In genomic region chr9:99015890-99016289, GRCh38 we compare ENCODE assay signal across 21 cellular contexts.
A peak's percentile ranks its signal among the peaks of the same experiment; 100 is the strongest.
DNase-seq lines count a peak whose midpoint lies in the region; ATAC-seq and TF ChIP-seq lines count a peak whose summit lies in the region.
"Had no signal": no experiment of that assay in that cellular context is flagged by ENCODE, and none has a peak within 500 bp of the region (broad histone marks: within the 10 kb centered on the region; RNA-seq: fewer than 3 reads in every experiment).

No MANE protein-coding gene starts in this region.

- H3K9me3 Mint-ChIP-seq in natural killer cell: no peaks in the 10 kb centered on the region

- no peaks in the 10 kb centered on the region for H3K27me3 Mint-ChIP-seq in natural killer cell (ENCODE audit: low read depth in 2 of 2)

- no peak overlapping the region for H3K9ac ChIP-seq in colonic mucosa (ENCODE audit: low read depth in 2 of 2, low read length in 2 of 2)

- H3K36me3 ChIP-seq in right atrium auricular region (peaks cover 19% of the 10 kb centered on the region), heart right ventricle (peaks cover 0 to 96% (median 13%) of the 10 kb centered on the region in 9 donors), colonic mucosa (no peaks in the 10 kb centered on the region), SJCRH30 (no peaks in the 10 kb centered on the region)
- H3K36me3 ChIP-seq: HAP-1, MG63, SJSA1 had no signal

- H3K4me3 Mint-ChIP-seq in natural killer cell: no peak overlapping the region
- H3K4me3 Mint-ChIP-seq: CD8-positive, alpha-beta T cell; GM23338; HFFc6 had no signal

- H3K27ac Mint-ChIP-seq in natural killer cell: peak overlapping the region; percentile 59 to 80
- H3K27ac Mint-ChIP-seq: CD8-positive, alpha-beta T cell; GM23338; HFFc6 had no signal

- ATAC-seq in heart right ventricle (no peak), natural killer cell (no peak), HG02938 (IDR thresholded peaks at IDR 0.05; ENCODE audit: unreplicated experiment) (no peak)
- ATAC-seq: CD8-positive, alpha-beta T cell; GM23338; Right ventricle myocardium inferior had no signal

- intact Hi-C loops in heart right ventricle (cut with DNase I) (no loop called here), colonic mucosa (cut with DNase I) (no loop called here), natural killer cell (cut with micrococcal nuclease) (loop anchor here (5.0 kb wide), 1 partner anchor 41 kb away; no protein-coding TSS in a partner anchor)

- peak; percentile 34 for DNase-seq in right atrium auricular region (ENCODE audit: low spot score)
- DNase-seq in heart right ventricle: no peak
- DNase-seq in colonic mucosa: peak; percentile 7
- DNase-seq in natural killer cell: no peak
- no peak for DNase-seq in NCI-H446 (lab: John Stamatoyannopoulos, UW)
- DNase-seq in SJCRH30: no peak
- DNase-seq: C1 segment of cervical spinal cord, Caco-2, HFFc6, KG1, MG63, NCI-H1694, NCI-H2029 treated with DMSO at 0.1 percent for 48 hours, NCI-H526 treated with DMSO at 0.1 percent for 48 hours, PC-9 had no signal

- H3K4me1 ChIP-seq in right atrium auricular region: peaks cover 0 to 9% of the 10 kb centered on the region in 2 donors
- peaks cover 0 to 15% (median 0%) of the 10 kb centered on the region in 9 donors for H3K4me1 ChIP-seq in heart right ventricle
- H3K4me1 ChIP-seq in colonic mucosa: no peaks in the 10 kb centered on the region
- H3K4me1 ChIP-seq in SJCRH30: peaks cover 20% of the 10 kb centered on the region
- H3K4me1 ChIP-seq: Caco-2, HAP-1 had no signal

- H3K4me3 ChIP-seq in right atrium auricular region (no peak overlapping the region), heart right ventricle (no peak overlapping the region), colonic mucosa (no peak overlapping the region), SJCRH30 (no peak overlapping the region)
- H3K4me3 ChIP-seq: GM23338, HAP-1, MG63, PC-9, SJSA1 had no signal

- H3K27ac ChIP-seq in right atrium auricular region (no peak overlapping the region), heart right ventricle (no peak overlapping the region), colonic mucosa (no peak overlapping the region), SJCRH30 (no peak overlapping the region)
- H3K27ac ChIP-seq: PC-9, SJSA1 had no signal

- peaks cover 54 to 61% of the 10 kb centered on the region in 2 donors for H3K4me1 Mint-ChIP-seq in natural killer cell
- H3K4me1 Mint-ChIP-seq: GM23338 had no signal

- H3K9me3 ChIP-seq in right atrium auricular region: no peaks in the 10 kb centered on the region
- peaks cover 0 to 15% (median 0%) of the 10 kb centered on the region in 11 donors for H3K9me3 ChIP-seq in heart right ventricle
- no peaks in the 10 kb centered on the region for H3K9me3 ChIP-seq in colonic mucosa
- H3K9me3 ChIP-seq in SJCRH30 (replicated peaks): peaks cover 13% of the 10 kb centered on the region
- H3K9me3 ChIP-seq: SJSA1 had no signal

- H3K27me3 ChIP-seq in right atrium auricular region (no peaks in the 10 kb centered on the region), heart right ventricle (no peaks in the 10 kb centered on the region), colonic mucosa (no peaks in the 10 kb centered on the region), SJCRH30 (no peaks in the 10 kb centered on the region)
- H3K27me3 ChIP-seq: MG63, SJSA1 had no signal

- TF ChIP-seq CTCF in right atrium auricular region (IDR thresholded peaks at IDR 0.05) (no peak), heart right ventricle (IDR thresholded peaks at IDR 0.05) (no peak), colonic mucosa (IDR thresholded peaks at IDR 0.05) (no peak), natural killer cell (IDR thresholded peaks at IDR 0.05) (no peak)

- WGBS in heart right ventricle, 2 donors: 86 to 93% methylated on average over 4 of the region's 4 CpGs

- H3K36me3 Mint-ChIP-seq in natural killer cell: no peaks in the 10 kb centered on the region
- H3K36me3 Mint-ChIP-seq: CD8-positive, alpha-beta T cell had no signal

Comparison
In these comparisons a context has a peak if more than half of its experiments do, and no peak if none do; other contexts are left out.
1. DNase-seq: peak in right atrium auricular region (single experiment) and colonic mucosa (single experiment); none in heart right ventricle (0 of 2), natural killer cell (single experiment), NCI-H446 (0 of 2) and SJCRH30 (0 of 2).